Comparison of ENCODE assay signal across 19 cellular contexts in genomic region chr9:15311607-15312006, GRCh38. TPM values are rescaled to one million over a fixed set of nuclear protein-coding genes. Genes with fewer than 3 reads are reported as not detected.
A peak's percentile ranks its signal among the peaks of the same experiment; 100 is the strongest.
DNase-seq lines count a peak whose midpoint lies in the region; ATAC-seq, FAIRE-seq and TF ChIP-seq lines count a peak whose summit lies in the region.
"Had no signal": no experiment of that assay in that cellular context is flagged by ENCODE, and none has a peak within 500 bp of the region (broad histone marks: within the 10 kb centered on the region; RNA-seq: fewer than 3 reads in every experiment).

No MANE protein-coding gene starts in this region.

- POLR2A ChIA-PET in activated CD4-positive, alpha-beta T cell treated with anti-CD3 and anti-CD28 coated beads for 36 hours (lab: Charles Lee): interaction anchor here (0.6 kb wide), 2 partner anchors 107 to 299 kb away, joined by 3 to 7 read pairs; no protein-coding TSS in a partner anchor
- POLR2A ChIA-PET in CD4-positive, alpha-beta memory T cell (lab: Charles Lee; ENCODE audit: partially characterized antibody): interaction anchor here (9.7 kb wide), 1 partner anchor 16 kb away, joined by 197 read pairs; no protein-coding TSS in a partner anchor
- POLR2A ChIA-PET in endothelial cell of umbilical vein (lab: Charles Lee): no interaction called here

- no peaks in the 10 kb centered on the region for H3K9me1 ChIP-seq in endothelial cell of umbilical vein (replicated peaks; ENCODE audit: control insufficient read depth, extremely low read depth, insufficient read depth, low read length)

- no peak overlapping the region for H3K9ac ChIP-seq in endothelial cell of umbilical vein (replicated peaks; ENCODE audit: extremely low read depth, insufficient read depth, low read length)
- H3K9ac ChIP-seq: GM23248 had no signal

- CTCF ChIA-PET in activated CD4-positive, alpha-beta T cell treated with anti-CD3 and anti-CD28 coated beads for 36 hours (lab: Charles Lee): interaction anchor here (0.7 to 3.1 kb wide), 8 partner anchors 12 to 106 kb away, joined by 3 to 13 read pairs (median 6); no protein-coding TSS in a partner anchor
- CTCF ChIA-PET in CD4-positive, alpha-beta memory T cell (lab: Charles Lee; ENCODE audit: partially characterized antibody): interaction anchor here (0.7 to 10.9 kb wide), 21 partner anchors 9 to 295 kb away, joined by 3 to 120 read pairs (median 5); no protein-coding TSS in a partner anchor
- CTCF ChIA-PET in endothelial cell of umbilical vein (lab: Charles Lee): interaction anchor here (0.6 to 0.9 kb wide), 2 partner anchors 10 to 99 kb away, joined by 3 to 4 read pairs; no protein-coding TSS in a partner anchor

- H3K27me3 ChIP-seq in CD4-positive, alpha-beta memory T cell (ENCODE audit: insufficient read depth, low read length): no peaks in the 10 kb centered on the region
- no peaks in the 10 kb centered on the region for H3K27me3 ChIP-seq in endothelial cell of umbilical vein (ENCODE audit: control insufficient read depth in 2 of 2, insufficient read depth in 2 of 2, low read length in 2 of 2)
- H3K27me3 ChIP-seq in aorta (ENCODE audit: control insufficient read depth in 1 of 2, insufficient read depth in 2 of 2, low read length in 1 of 2): no peaks in the 10 kb centered on the region

- BruUV-seq in endothelial cell of umbilical vein (replicated peaks; lab: Mats Ljungman, UMichigan): no TSS peak

- H3K9me3 ChIP-seq in CD4-positive, alpha-beta memory T cell (ENCODE audit: control insufficient read depth in 1 of 2, low read length in 2 of 2): no peaks in the 10 kb centered on the region
- H3K9me3 ChIP-seq in T-helper 17 cell (ENCODE audit: control insufficient read depth, low read length, poor library complexity, severe bottlenecking): no peaks in the 10 kb centered on the region
- no peaks in the 10 kb centered on the region for H3K9me3 ChIP-seq in endothelial cell of umbilical vein (replicated peaks; ENCODE audit: control insufficient read depth, insufficient read depth, low read length)
- no peaks in the 10 kb centered on the region for H3K9me3 ChIP-seq in aorta (ENCODE audit: control insufficient read depth, low read length)

- no peak overlapping the region for H3K4me3 ChIP-seq in CD4-positive, alpha-beta memory T cell (ENCODE audit: low read length in 2 of 2)
- H3K4me3 ChIP-seq in endothelial cell of umbilical vein (replicated peaks in 1 of 3; ENCODE audit: insufficient read depth in 1 of 3, low read depth in 1 of 3, low read length in 3 of 3) (no peak overlapping the region), aorta (ENCODE audit: low read length in 2 of 2) (no peak overlapping the region)
- H3K4me3 ChIP-seq: GM23248 had no signal

- peaks cover 2% of the 10 kb centered on the region for H3K36me3 Mint-ChIP-seq in activated CD4-positive, alpha-beta T cell treated with anti-CD3 and anti-CD28 coated beads for 36 hours (ENCODE audit: low read depth)
- H3K36me3 Mint-ChIP-seq in CD4-positive, alpha-beta memory T cell: peaks cover 0 to 2% of the 10 kb centered on the region in 2 donors
- H3K36me3 Mint-ChIP-seq in T-helper 17 cell (ENCODE audit: low read depth): peaks cover 4% of the 10 kb centered on the region

- no peak for TF ChIP-seq CTCF in endothelial cell of umbilical vein (IDR thresholded peaks at IDR 0.05; ENCODE audit: extremely low read depth in 1 of 2, insufficient read depth in 1 of 2, low read depth in 1 of 2, low read length in 2 of 2)

- H2AFZ ChIP-seq in endothelial cell of umbilical vein (ENCODE audit: low read depth, low read length): peak overlapping the region; percentile 16
- H2AFZ ChIP-seq: GM23248 had no signal

- no peak overlapping the region for H3K4me3 Mint-ChIP-seq in activated CD4-positive, alpha-beta T cell treated with anti-CD3 and anti-CD28 coated beads for 36 hours
- H3K4me3 Mint-ChIP-seq in CD4-positive, alpha-beta memory T cell: peak overlapping the region in 1 of 8 donors; percentile 35
- no peak overlapping the region for H3K4me3 Mint-ChIP-seq in T-helper 17 cell

- dilution Hi-C loops in endothelial cell of umbilical vein (cut with MboI; ENCODE audit: extremely low pct_ligation_motif_present, low sequenced_read_pairs): no loop called here

- WGBS in aorta, 2 donors: 39 to 41% methylated on average over 1 of the region's 1 CpG

- no peak for DNase-seq in activated CD4-positive, alpha-beta T cell treated with anti-CD3 and anti-CD28 coated beads for 36 hours
- no peak for DNase-seq in activated CD4-positive, alpha-beta T cell treated with anti-CD3 and anti-CD28 coated beads for 1 hour
- no peak for DNase-seq in CD4-positive, alpha-beta memory T cell
- DNase-seq in T-helper 17 cell: no peak
- DNase-seq in endothelial cell of umbilical vein (ENCODE audit: low read depth, low spot score): peak; percentile 8
- DNase-seq in posterior vena cava (ENCODE audit: low spot score): no peak
- no peak for DNase-seq in ureter (ENCODE audit: low spot score)
- no peak for DNase-seq in aorta
- DNase-seq: C1 segment of cervical spinal cord, Calu3, DMS79 treated with DMSO at 0.1 percent for 48 hours, GDM1, GM23248, NCI-H1092 treated with DMSO at 0.1 percent for 48 hours, NCI-H1694, NCI-H2107, NCI-H226, NCI-H526 treated with DMSO at 0.1 percent for 48 hours had no signal

- H3K4me2 ChIP-seq in endothelial cell of umbilical vein (ENCODE audit: insufficient read depth, low read length): no peak overlapping the region

- ATAC-seq in activated CD4-positive, alpha-beta T cell treated with anti-CD3 and anti-CD28 coated beads for 36 hours: no peak
- ATAC-seq in T-helper 17 cell: no peak
- no peak for ATAC-seq in aorta (ENCODE audit: low FRiP score)

- no peaks in the 10 kb centered on the region for H3K79me2 ChIP-seq in endothelial cell of umbilical vein (ENCODE audit: control insufficient read depth, insufficient read depth, low read length)

- no peaks in the 10 kb centered on the region for H3K36me3 ChIP-seq in CD4-positive, alpha-beta memory T cell (ENCODE audit: insufficient read depth, low read length)
- H3K36me3 ChIP-seq in endothelial cell of umbilical vein (ENCODE audit: control insufficient read depth in 2 of 2, extremely low read depth in 1 of 2, insufficient read depth in 2 of 2, low read length in 2 of 2): no peaks in the 10 kb centered on the region
- no peaks in the 10 kb centered on the region for H3K36me3 ChIP-seq in aorta (ENCODE audit: control insufficient read depth in 1 of 2, insufficient read depth in 2 of 2, low read length in 1 of 2)

- peaks cover 29% of the 10 kb centered on the region for H3K4me1 ChIP-seq in CD4-positive, alpha-beta memory T cell (ENCODE audit: insufficient read depth, low read length)
- H3K4me1 ChIP-seq in endothelial cell of umbilical vein (ENCODE audit: control insufficient read depth, extremely low read depth, insufficient read depth, low read length) (no peaks in the 10 kb centered on the region), aorta (ENCODE audit: control insufficient read depth in 1 of 2, insufficient read depth in 2 of 2, low read length in 2 of 2) (no peaks in the 10 kb centered on the region)

- H3K27ac ChIP-seq in CD4-positive, alpha-beta memory T cell (ENCODE audit: low read depth, low read length): no peak overlapping the region
- H3K27ac ChIP-seq in endothelial cell of umbilical vein (ENCODE audit: insufficient read depth, low read depth, low read length): no peak overlapping the region
- no peak overlapping the region for H3K27ac ChIP-seq in aorta (ENCODE audit: low read depth in 1 of 2, low read length in 2 of 2)
- H3K27ac ChIP-seq: GM23248 had no signal

- H3K9me3 Mint-ChIP-seq in activated CD4-positive, alpha-beta T cell treated with anti-CD3 and anti-CD28 coated beads for 36 hours (ENCODE audit: low read depth): peaks cover 9% of the 10 kb centered on the region
- peaks cover 0 to 2% (median 0%) of the 10 kb centered on the region in 8 donors for H3K9me3 Mint-ChIP-seq in CD4-positive, alpha-beta memory T cell

- intact Hi-C loops in activated CD4-positive, alpha-beta T cell treated with anti-CD3 and anti-CD28 coated beads for 36 hours (cut with DNase I, micrococcal nuclease): loop anchor here (1.0 to 5.0 kb wide), 3 partner anchors 33 to 99 kb away; no protein-coding TSS in a partner anchor
- intact Hi-C loops in CD4-positive, alpha-beta memory T cell (cut with micrococcal nuclease): loop anchor here (1.0 kb wide), 2 partner anchors 33 to 100 kb away; no protein-coding TSS in a partner anchor
- intact Hi-C loops in endothelial cell of umbilical vein (cut with micrococcal nuclease) (no loop called here), posterior vena cava (cut with DNase I) (no loop called here), aorta (cut with DNase I) (loop anchor here in 1 of 2 donors (10.0 kb wide), 1 partner anchor 63 kb away; no protein-coding TSS in a partner anchor)

- no peaks in the 10 kb centered on the region for H4K20me1 ChIP-seq in endothelial cell of umbilical vein (replicated peaks; ENCODE audit: control insufficient read depth, extremely low read depth, insufficient read depth, low read length)

- peaks cover 40% of the 10 kb centered on the region for H3K4me1 Mint-ChIP-seq in activated CD4-positive, alpha-beta T cell treated with anti-CD3 and anti-CD28 coated beads for 36 hours
- peaks cover 22 to 40% (median 31%) of the 10 kb centered on the region in 4 donors for H3K4me1 Mint-ChIP-seq in CD4-positive, alpha-beta memory T cell
- peaks cover 25% of the 10 kb centered on the region for H3K4me1 Mint-ChIP-seq in T-helper 17 cell

- no peak for FAIRE-seq in endothelial cell of umbilical vein (lab: Jason Lieb, UNC)
- FAIRE-seq: HTR-8/SVneo had no signal

- H3K27me3 Mint-ChIP-seq in activated CD4-positive, alpha-beta T cell treated with anti-CD3 and anti-CD28 coated beads for 36 hours: no peaks in the 10 kb centered on the region
- no peaks in the 10 kb centered on the region for H3K27me3 Mint-ChIP-seq in CD4-positive, alpha-beta memory T cell
- no peaks in the 10 kb centered on the region for H3K27me3 Mint-ChIP-seq in T-helper 17 cell

- TF ChIP-seq POLR2A in endothelial cell of umbilical vein (IDR thresholded peaks at IDR 0.05; ENCODE audit: low read depth, low read length): no peak

- peak overlapping the region; percentile 6 for H3K27ac Mint-ChIP-seq in activated CD4-positive, alpha-beta T cell treated with anti-CD3 and anti-CD28 coated beads for 36 hours
- H3K27ac Mint-ChIP-seq in CD4-positive, alpha-beta memory T cell: peak overlapping the region in 4 of 7 donors; percentile 1 to 62 (median 33)
- peak overlapping the region; percentile 89 for H3K27ac Mint-ChIP-seq in T-helper 17 cell

RNA-seq across cellular contexts. Expression of gene TTC39B, which starts 4.6 kb away (rescaled TPM):
- total RNA-seq in activated CD4-positive, alpha-beta T cell treated with anti-CD3 and anti-CD28 coated beads for 36 hours: 10 to 100 TPM; 26.4 to 34.4 TPM
- total RNA-seq in CD4-positive, alpha-beta memory T cell: 10 to 100 TPM; 29.0 to 30.2 TPM
- 10 to 100 TPM; 10.5 to 10.8 TPM for polyA plus RNA-seq in CD4-positive, alpha-beta memory T cell
- 10 to 100 TPM; 28.7 to 35.6 TPM for total RNA-seq in T-helper 17 cell
- total RNA-seq in endothelial cell of umbilical vein: 5.4 and 6.8 TPM in 2 replicates
- 0.64 and 1.0 TPM in 2 replicates for polyA plus RNA-seq in endothelial cell of umbilical vein
- 0.97 and 1.1 TPM in 2 replicates for polyA plus RNA-seq in endothelial cell of umbilical vein (2011; cell fraction: cytosol; rRNA removed)
- 6.7 and 7.6 TPM in 2 replicates for polyA plus RNA-seq in endothelial cell of umbilical vein (2011; cell fraction: nucleus; rRNA removed)
- polyA plus RNA-seq in endothelial cell of umbilical vein (2012): 5.3 and 6.9 TPM in 2 replicates
- polyA minus RNA-seq in endothelial cell of umbilical vein: 5.3 and 7.4 TPM in 2 replicates
- 0.31 TPM for polyA minus RNA-seq in endothelial cell of umbilical vein (2011; cell fraction: cytosol; rRNA and poly(A)+ RNA removed)
- polyA minus RNA-seq in endothelial cell of umbilical vein (2011; cell fraction: nucleus; rRNA and poly(A)+ RNA removed): 9.8 and 14.4 TPM in 2 replicates
- 10 to 100 TPM; 19.7 to 30.1 TPM for total RNA-seq in posterior vena cava
- total RNA-seq in ureter: 18.6 TPM
- total RNA-seq in aorta: 10 to 100 TPM; 35.2 to 40.8 TPM
- polyA plus RNA-seq in aorta: 10 to 100 TPM in 1 of 2 donors, 1 to 10 TPM in 1; 6.1 to 18.3 TPM

Comparison
In these comparisons a context has a peak if more than half of its experiments do, and no peak if none do; other contexts are left out.
1. H3K27ac Mint-ChIP-seq: peak in every context shown above with its lines; median percentile 89 in T-helper 17 cell; 33 in CD4-positive, alpha-beta memory T cell; 6 in activated CD4-positive, alpha-beta T cell treated with anti-CD3 and anti-CD28 coated beads for 36 hours.
2. intact Hi-C loops: an anchor here in activated CD4-positive, alpha-beta T cell treated with anti-CD3 and anti-CD28 coated beads for 36 hours (1.0 to 5.0 kb wide) and CD4-positive, alpha-beta memory T cell (1.0 kb wide); none called in endothelial cell of umbilical vein and posterior vena cava.